ENCODE assay signal across 19 cellular contexts in genomic region chr7:37277513-37277912, GRCh38.
"Had no signal": no experiment of that assay in that cellular context is flagged by ENCODE, and none has a peak within 500 bp of the region (broad histone marks: within the 10 kb centered on the region; RNA-seq: fewer than 3 reads in every experiment).

No MANE protein-coding gene starts in this region.

- H3K9me3 Mint-ChIP-seq: naive thymus-derived CD8-positive, alpha-beta T cell had no signal

- H3K4me1 ChIP-seq: psoas muscle, right lobe of liver, stomach, upper lobe of left lung, uterus had no signal

- H3K36me3 ChIP-seq: neutrophil, right lobe of liver, stomach, thyroid gland, upper lobe of left lung, uterus had no signal

- H3K4me3 ChIP-seq: coronary artery, hepatocyte, mucosa of descending colon, psoas muscle, right lobe of liver, stomach, thyroid gland, upper lobe of left lung, uterus had no signal

- H3K27ac ChIP-seq: coronary artery, hepatocyte, neutrophil, psoas muscle, right lobe of liver, stomach, thyroid gland, upper lobe of left lung, uterus had no signal

- H3K27me3 ChIP-seq: hepatocyte, neutrophil, right lobe of liver, stomach, thyroid gland, upper lobe of left lung, uterus had no signal

- H3K9me3 ChIP-seq: mucosa of descending colon, neutrophil, psoas muscle, right lobe of liver, stomach, thyroid gland, upper lobe of left lung, uterus had no signal

- DNase-seq: effector CD8-positive, alpha-beta T cell; foreskin melanocyte; mammary epithelial cell; mucosa of descending colon; naive thymus-derived CD8-positive, alpha-beta T cell; psoas muscle; retina; right lobe of liver; stimulated activated CD4-positive, alpha-beta T cell treated with anti-CD3 and anti-CD28 coated beads, Interleukin-2, amount 100 ng/mL, for 24 hours; stimulated activated CD4-positive, alpha-beta T cell treated with anti-CD3 and anti-CD28 coated beads, Interleukin-4, amount 100 ng/mL, for 4 hours; stimulated activated naive CD4-positive, alpha-beta T cell; stomach; thyroid gland; upper lobe of left lung; uterus had no signal

- H2AFZ ChIP-seq: hepatocyte had no signal

- ATAC-seq: left lobe of liver; mucosa of descending colon; naive thymus-derived CD8-positive, alpha-beta T cell; psoas muscle; right lobe of liver had no signal

- H3K4me2 ChIP-seq: hepatocyte had no signal

- H3K79me2 ChIP-seq: hepatocyte had no signal
